ENCODE assay signal across 1 cellular context in genomic region chr1:90149101-90149500, GRCh38.
TF ChIP-seq lines count a peak whose summit lies in the region.

No MANE protein-coding gene starts in this region.

TF ChIP-seq in GM23338, 12 proteins besides CTCF, POLR2A, EP300 and RAD21 (continued from another document):
- TF ChIP-seq, protein P1, sequence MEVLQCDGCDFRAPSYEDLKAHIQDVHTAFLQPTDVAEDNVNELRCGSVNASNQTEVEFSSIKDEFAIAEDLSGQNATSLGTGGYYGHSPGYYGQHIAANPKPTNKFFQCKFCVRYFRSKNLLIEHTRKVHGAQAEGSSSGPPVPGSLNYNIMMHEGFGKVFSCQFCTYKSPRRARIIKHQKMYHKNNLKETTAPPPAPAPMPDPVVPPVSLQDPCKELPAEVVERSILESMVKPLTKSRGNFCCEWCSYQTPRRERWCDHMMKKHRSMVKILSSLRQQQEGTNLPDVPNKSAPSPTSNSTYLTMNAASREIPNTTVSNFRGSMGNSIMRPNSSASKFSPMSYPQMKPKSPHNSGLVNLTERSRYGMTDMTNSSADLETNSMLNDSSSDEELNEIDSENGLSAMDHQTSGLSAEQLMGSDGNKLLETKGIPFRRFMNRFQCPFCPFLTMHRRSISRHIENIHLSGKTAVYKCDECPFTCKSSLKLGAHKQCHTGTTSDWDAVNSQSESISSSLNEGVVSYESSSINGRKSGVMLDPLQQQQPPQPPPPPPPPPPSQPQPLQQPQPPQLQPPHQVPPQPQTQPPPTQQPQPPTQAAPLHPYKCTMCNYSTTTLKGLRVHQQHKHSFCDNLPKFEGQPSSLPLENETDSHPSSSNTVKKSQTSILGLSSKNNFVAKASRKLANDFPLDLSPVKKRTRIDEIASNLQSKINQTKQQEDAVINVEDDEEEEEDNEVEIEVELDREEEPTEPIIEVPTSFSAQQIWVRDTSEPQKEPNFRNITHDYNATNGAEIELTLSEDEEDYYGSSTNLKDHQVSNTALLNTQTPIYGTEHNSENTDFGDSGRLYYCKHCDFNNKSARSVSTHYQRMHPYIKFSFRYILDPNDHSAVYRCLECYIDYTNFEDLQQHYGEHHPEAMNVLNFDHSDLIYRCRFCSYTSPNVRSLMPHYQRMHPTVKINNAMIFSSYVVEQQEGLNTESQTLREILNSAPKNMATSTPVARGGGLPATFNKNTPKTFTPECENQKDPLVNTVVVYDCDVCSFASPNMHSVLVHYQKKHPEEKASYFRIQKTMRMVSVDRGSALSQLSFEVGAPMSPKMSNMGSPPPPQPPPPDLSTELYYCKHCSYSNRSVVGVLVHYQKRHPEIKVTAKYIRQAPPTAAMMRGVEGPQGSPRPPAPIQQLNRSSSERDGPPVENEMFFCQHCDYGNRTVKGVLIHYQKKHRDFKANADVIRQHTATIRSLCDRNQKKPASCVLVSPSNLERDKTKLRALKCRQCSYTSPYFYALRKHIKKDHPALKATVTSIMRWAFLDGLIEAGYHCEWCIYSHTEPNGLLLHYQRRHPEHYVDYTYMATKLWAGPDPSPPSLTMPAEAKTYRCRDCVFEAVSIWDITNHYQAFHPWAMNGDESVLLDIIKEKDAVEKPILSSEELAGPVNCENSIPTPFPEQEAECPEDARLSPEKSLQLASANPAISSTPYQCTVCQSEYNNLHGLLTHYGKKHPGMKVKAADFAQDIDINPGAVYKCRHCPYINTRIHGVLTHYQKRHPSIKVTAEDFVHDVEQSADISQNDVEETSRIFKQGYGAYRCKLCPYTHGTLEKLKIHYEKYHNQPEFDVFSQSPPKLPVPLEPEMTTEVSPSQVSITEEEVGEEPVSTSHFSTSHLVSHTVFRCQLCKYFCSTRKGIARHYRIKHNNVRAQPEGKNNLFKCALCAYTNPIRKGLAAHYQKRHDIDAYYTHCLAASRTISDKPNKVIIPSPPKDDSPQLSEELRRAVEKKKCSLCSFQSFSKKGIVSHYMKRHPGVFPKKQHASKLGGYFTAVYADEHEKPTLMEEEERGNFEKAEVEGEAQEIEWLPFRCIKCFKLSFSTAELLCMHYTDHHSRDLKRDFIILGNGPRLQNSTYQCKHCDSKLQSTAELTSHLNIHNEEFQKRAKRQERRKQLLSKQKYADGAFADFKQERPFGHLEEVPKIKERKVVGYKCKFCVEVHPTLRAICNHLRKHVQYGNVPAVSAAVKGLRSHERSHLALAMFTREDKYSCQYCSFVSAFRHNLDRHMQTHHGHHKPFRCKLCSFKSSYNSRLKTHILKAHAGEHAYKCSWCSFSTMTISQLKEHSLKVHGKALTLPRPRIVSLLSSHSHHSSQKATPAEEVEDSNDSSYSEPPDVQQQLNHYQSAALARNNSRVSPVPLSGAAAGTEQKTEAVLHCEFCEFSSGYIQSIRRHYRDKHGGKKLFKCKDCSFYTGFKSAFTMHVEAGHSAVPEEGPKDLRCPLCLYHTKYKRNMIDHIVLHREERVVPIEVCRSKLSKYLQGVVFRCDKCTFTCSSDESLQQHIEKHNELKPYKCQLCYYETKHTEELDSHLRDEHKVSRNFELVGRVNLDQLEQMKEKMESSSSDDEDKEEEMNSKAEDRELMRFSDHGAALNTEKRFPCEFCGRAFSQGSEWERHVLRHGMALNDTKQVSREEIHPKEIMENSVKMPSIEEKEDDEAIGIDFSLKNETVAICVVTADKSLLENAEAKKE (CRISPR knock-in tag; IDR thresholded peaks at IDR 0.05), result no peak
- TF ChIP-seq, protein P2, sequence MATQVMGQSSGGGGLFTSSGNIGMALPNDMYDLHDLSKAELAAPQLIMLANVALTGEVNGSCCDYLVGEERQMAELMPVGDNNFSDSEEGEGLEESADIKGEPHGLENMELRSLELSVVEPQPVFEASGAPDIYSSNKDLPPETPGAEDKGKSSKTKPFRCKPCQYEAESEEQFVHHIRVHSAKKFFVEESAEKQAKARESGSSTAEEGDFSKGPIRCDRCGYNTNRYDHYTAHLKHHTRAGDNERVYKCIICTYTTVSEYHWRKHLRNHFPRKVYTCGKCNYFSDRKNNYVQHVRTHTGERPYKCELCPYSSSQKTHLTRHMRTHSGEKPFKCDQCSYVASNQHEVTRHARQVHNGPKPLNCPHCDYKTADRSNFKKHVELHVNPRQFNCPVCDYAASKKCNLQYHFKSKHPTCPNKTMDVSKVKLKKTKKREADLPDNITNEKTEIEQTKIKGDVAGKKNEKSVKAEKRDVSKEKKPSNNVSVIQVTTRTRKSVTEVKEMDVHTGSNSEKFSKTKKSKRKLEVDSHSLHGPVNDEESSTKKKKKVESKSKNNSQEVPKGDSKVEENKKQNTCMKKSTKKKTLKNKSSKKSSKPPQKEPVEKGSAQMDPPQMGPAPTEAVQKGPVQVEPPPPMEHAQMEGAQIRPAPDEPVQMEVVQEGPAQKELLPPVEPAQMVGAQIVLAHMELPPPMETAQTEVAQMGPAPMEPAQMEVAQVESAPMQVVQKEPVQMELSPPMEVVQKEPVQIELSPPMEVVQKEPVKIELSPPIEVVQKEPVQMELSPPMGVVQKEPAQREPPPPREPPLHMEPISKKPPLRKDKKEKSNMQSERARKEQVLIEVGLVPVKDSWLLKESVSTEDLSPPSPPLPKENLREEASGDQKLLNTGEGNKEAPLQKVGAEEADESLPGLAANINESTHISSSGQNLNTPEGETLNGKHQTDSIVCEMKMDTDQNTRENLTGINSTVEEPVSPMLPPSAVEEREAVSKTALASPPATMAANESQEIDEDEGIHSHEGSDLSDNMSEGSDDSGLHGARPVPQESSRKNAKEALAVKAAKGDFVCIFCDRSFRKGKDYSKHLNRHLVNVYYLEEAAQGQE (IDR thresholded peaks at IDR 0.05; ENCODE audit: unreplicated experiment), result no peak
- TF ChIP-seq POLR2AphosphoS5 (IDR thresholded peaks at IDR 0.05; ENCODE audit: low read depth), result no peak
- TF ChIP-seq ETS1 (IDR thresholded peaks at IDR 0.05), result no peak
- no peak for TF ChIP-seq ZNF331 (CRISPR knock-in tag; IDR thresholded peaks at IDR 0.05; ENCODE audit: low read depth)
- TF ChIP-seq EZH2phosphoT487 (IDR thresholded peaks at IDR 0.05; ENCODE audit: unreplicated experiment), result no peak
- no peak for TF ChIP-seq STAT1 (IDR thresholded peaks at IDR 0.05; ENCODE audit: unreplicated experiment)
- TF ChIP-seq ZNF114 (CRISPR knock-in tag; IDR thresholded peaks at IDR 0.05), result no peak
- no peak for TF ChIP-seq JUNB (IDR thresholded peaks at IDR 0.05; ENCODE audit: unreplicated experiment)
- no peak for TF ChIP-seq CREB1 (CRISPR knock-in tag; IDR thresholded peaks at IDR 0.05; ENCODE audit: low read depth)
- no peak for TF ChIP-seq NANOG (IDR thresholded peaks at IDR 0.05; ENCODE audit: borderline replicate concordance)
